Comparison of ENCODE assay signal across 18 cellular contexts in the genomic region with DNA sequence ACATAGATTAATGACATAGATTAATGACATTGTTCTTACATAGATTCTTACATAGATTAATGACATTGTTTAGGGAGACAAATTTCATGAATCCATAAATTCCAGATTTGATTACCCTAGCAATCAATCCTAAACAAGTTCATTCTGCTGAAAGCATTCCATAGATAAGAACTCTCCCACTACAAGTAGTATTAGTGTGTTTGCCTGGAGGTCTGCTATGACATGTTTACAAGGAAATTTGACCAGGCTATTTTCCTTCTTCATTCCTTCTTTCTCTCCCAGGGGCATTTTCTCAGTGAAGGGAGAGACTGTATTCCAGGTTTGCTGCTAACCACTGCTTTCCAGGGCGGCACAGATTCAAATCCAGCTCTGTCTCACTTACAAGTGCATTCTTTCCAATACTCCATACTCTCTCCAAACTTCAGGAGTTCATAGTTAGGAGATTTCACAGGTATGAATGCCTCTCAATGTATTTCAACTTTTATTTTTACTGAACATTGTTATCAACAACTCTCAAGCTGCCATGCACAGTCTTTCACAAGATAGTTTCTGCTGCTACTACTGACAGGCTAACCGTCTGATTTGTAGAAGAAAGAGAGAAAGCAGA.
A peak's percentile ranks its signal among the peaks of the same experiment; 100 is the strongest.
DNase-seq lines count a peak whose midpoint lies in the region; ATAC-seq and TF ChIP-seq lines count a peak whose summit lies in the region.
"Had no signal": no experiment of that assay in that cellular context is flagged by ENCODE, and none has a peak within 500 bp of the region (broad histone marks: within the 10 kb centered on the region; RNA-seq: fewer than 3 reads in every experiment).

No MANE protein-coding gene starts in this region.

- H3K4me1 ChIP-seq in parathyroid adenoma: peaks cover 6% of the 10 kb centered on the region
- no peaks in the 10 kb centered on the region for H3K4me1 ChIP-seq in effector memory CD4-positive, alpha-beta T cell (ENCODE audit: control insufficient read depth, insufficient read depth, low read length, poor library complexity, severe bottlenecking)
- H3K4me1 ChIP-seq: A549 had no signal

- peak; percentile 99 for DNase-seq in DMS114 treated with DMSO at 0.1 percent for 48 hours (lab: John Stamatoyannopoulos, UW; ENCODE audit: unreplicated experiment)
- DNase-seq in NCI-H226: peak; percentile 54
- peak; percentile 84 for DNase-seq in islet precursor cell
- no peak for DNase-seq in WERI-Rb-1
- no peak for DNase-seq in effector memory CD4-positive, alpha-beta T cell
- no peak for DNase-seq in stimulated activated CD4-positive, alpha-beta T cell treated with anti-CD3 and anti-CD28 coated beads, Interleukin-12 subunit alpha, Interleukin-12 subunit beta, amount 100 ng/mL, for 4 hours
- DNase-seq: CD4-positive, alpha-beta T cell; HFFc6; NCI-H187; NCI-H2227 treated with DMSO at 0.1 percent for 48 hours; NCI-H524; NCI-H82 had no signal

- H2AFZ ChIP-seq in parathyroid adenoma: peak overlapping the region; percentile 56
- H2AFZ ChIP-seq: PC-9 had no signal

- H3K79me2 ChIP-seq in parathyroid adenoma: no peaks in the 10 kb centered on the region

- no peaks in the 10 kb centered on the region for H3K9me3 ChIP-seq in parathyroid adenoma (ENCODE audit: control insufficient read depth, low read length)
- no peaks in the 10 kb centered on the region for H3K9me3 ChIP-seq in WERI-Rb-1 (ENCODE audit: severe bottlenecking)
- no peaks in the 10 kb centered on the region for H3K9me3 ChIP-seq in effector memory CD4-positive, alpha-beta T cell (ENCODE audit: control insufficient read depth, low read length)
- H3K9me3 ChIP-seq: A549 had no signal

- H3K27me3 ChIP-seq in parathyroid adenoma (ENCODE audit: control insufficient read depth, insufficient read depth, low read length) (no peaks in the 10 kb centered on the region), WERI-Rb-1 (ENCODE audit: insufficient read depth, low read depth, severe bottlenecking) (no peaks in the 10 kb centered on the region)
- H3K27me3 ChIP-seq in effector memory CD4-positive, alpha-beta T cell (replicated peaks; ENCODE audit: control insufficient read depth, insufficient read depth, low read length, poor library complexity, severe bottlenecking): no peaks in the 10 kb centered on the region

- no peak overlapping the region for H3K4me3 ChIP-seq in parathyroid adenoma (ENCODE audit: low read depth, low read length)
- no peak overlapping the region for H3K4me3 ChIP-seq in WERI-Rb-1 (ENCODE audit: low read depth, low read length)
- H3K4me3 ChIP-seq in effector memory CD4-positive, alpha-beta T cell (ENCODE audit: insufficient read depth, low read depth, low read length, poor library complexity, severe bottlenecking): no peak overlapping the region
- H3K4me3 ChIP-seq: A549, PC-9 had no signal

- no peak for ATAC-seq in GM19035 (IDR thresholded peaks at IDR 0.05; ENCODE audit: unreplicated experiment)

- H3K9ac ChIP-seq in parathyroid adenoma: no peak overlapping the region

- TF ChIP-seq CTCF in parathyroid adenoma (IDR thresholded peaks at IDR 0.05) (no peak), WERI-Rb-1 (IDR thresholded peaks at IDR 0.05; ENCODE audit: low read depth, low read length) (no peak)

- no peak overlapping the region for H3K4me2 ChIP-seq in parathyroid adenoma (ENCODE audit: low read length)
- H3K4me2 ChIP-seq: A549, PC-9 had no signal

- H3K36me3 ChIP-seq in parathyroid adenoma (ENCODE audit: control insufficient read depth, insufficient read depth, low read length) (no peaks in the 10 kb centered on the region), WERI-Rb-1 (no peaks in the 10 kb centered on the region)
- no peaks in the 10 kb centered on the region for H3K36me3 ChIP-seq in effector memory CD4-positive, alpha-beta T cell (ENCODE audit: control insufficient read depth, insufficient read depth, low read length)

- H3K27ac ChIP-seq in parathyroid adenoma (no peak overlapping the region), WERI-Rb-1 (no peak overlapping the region)
- H3K27ac ChIP-seq in effector memory CD4-positive, alpha-beta T cell (ENCODE audit: insufficient read depth, low read length, poor library complexity, severe bottlenecking): no peak overlapping the region
- H3K27ac ChIP-seq: A549, HL-60, PC-9, RWPE1 had no signal

Comparison
In these comparisons a context has a peak if more than half of its experiments do, and no peak if none do; other contexts are left out.
1. DNase-seq: peak in DMS114 treated with DMSO at 0.1 percent for 48 hours (single experiment), NCI-H226 (single experiment) and islet precursor cell (single experiment); none in WERI-Rb-1 (single experiment), effector memory CD4-positive, alpha-beta T cell (0 of 3) and stimulated activated CD4-positive, alpha-beta T cell treated with anti-CD3 and anti-CD28 coated beads, Interleukin-12 subunit alpha, Interleukin-12 subunit beta, amount 100 ng/mL, for 4 hours (single experiment).